13 cellular contexts compared by ENCODE assay signal in genomic region chr10:124035306-124035927, GRCh38. TPM values are rescaled to one million over a fixed set of nuclear protein-coding genes. Genes with fewer than 3 reads are reported as not detected.
DNase-seq lines count a peak whose midpoint lies in the region; ATAC-seq lines count a peak whose summit lies in the region.
"Had no signal": no experiment of that assay in that cellular context is flagged by ENCODE, and none has a peak within 500 bp of the region (broad histone marks: within the 10 kb centered on the region; RNA-seq: fewer than 3 reads in every experiment).

No MANE protein-coding gene starts in this region.

- intact Hi-C loops in head of caudate nucleus (cut with DNase I), result no loop called here

- H3K9me3 Mint-ChIP-seq in memory B cell, result no peaks in the 10 kb centered on the region

- peaks cover 19% of the 10 kb centered on the region for H3K4me1 Mint-ChIP-seq in memory B cell

- H3K9me3 ChIP-seq in BLaER1, result no peaks in the 10 kb centered on the region
- H3K9me3 ChIP-seq: right atrium auricular region had no signal

- H3K36me3 ChIP-seq in BLaER1, result peaks cover 97% of the 10 kb centered on the region
- H3K36me3 ChIP-seq: right atrium auricular region had no signal

- H4K20me1 ChIP-seq in BLaER1, result peaks cover 79% of the 10 kb centered on the region

- H3K36me3 Mint-ChIP-seq in memory B cell, result peaks cover 19% of the 10 kb centered on the region

- DNase-seq in SW480 (ENCODE audit: low spot score), result peak; percentile 3
- DNase-seq in memory B cell (ENCODE audit: low spot score in 2 of 2), result no peak
- DNase-seq in NCI-H2107 treated with DMSO at 0.1 percent for 48 hours (lab: John Stamatoyannopoulos, UW; ENCODE audit: unreplicated experiment), result no peak
- DNase-seq in head of caudate nucleus, result no peak
- DNase-seq: cortex of kidney; NCI-H2029 treated with DMSO at 0.1 percent for 48 hours; stimulated activated CD4-positive, alpha-beta T cell treated with anti-CD3 and anti-CD28 coated beads, Interleukin-4, amount 100 ng/mL, for 24 hours; T1000 had no signal

- ATAC-seq in GM19372 (IDR thresholded peaks at IDR 0.05; ENCODE audit: low read depth, unreplicated experiment) (peak; percentile 7), memory B cell (ENCODE audit: low read depth) (no peak), esophagus mucosa (no peak), GM21367 (IDR thresholded peaks at IDR 0.05; ENCODE audit: unreplicated experiment) (no peak)

- H3K4me1 ChIP-seq in BLaER1, result peaks cover 55% of the 10 kb centered on the region

- H3K9ac ChIP-seq in BLaER1, result no peak overlapping the region

- H3K27ac Mint-ChIP-seq in memory B cell, result peak overlapping the region; percentile 94

- H3K4me3 ChIP-seq in BLaER1, result no peak overlapping the region
- H3K4me3 ChIP-seq: right atrium auricular region had no signal

- H3K27me3 Mint-ChIP-seq in memory B cell, result no peaks in the 10 kb centered on the region

- H3K27ac ChIP-seq in BLaER1, result peak overlapping the region; percentile 57; the same call in 1 of the 2 replicates
- H3K27ac ChIP-seq: right atrium auricular region had no signal

- H3K4me3 Mint-ChIP-seq in memory B cell, result peak overlapping the region; percentile 82

- H3K4me2 ChIP-seq in BLaER1, result peak overlapping the region; percentile 83

- H3K27me3 ChIP-seq in BLaER1, result no peaks in the 10 kb centered on the region
- H3K27me3 ChIP-seq: right atrium auricular region had no signal

RNA-seq across cellular contexts. Expression of gene CHST15, which starts 58.0 kb away (rescaled TPM):
- 6.1 TPM for total RNA-seq in esophagus mucosa
